Comparison of ENCODE assay signal across 2 cellular contexts in genomic region chr4:109021630-109022029, GRCh38.
DNase-seq lines count a peak whose midpoint lies in the region; ATAC-seq, FAIRE-seq and TF ChIP-seq lines count a peak whose summit lies in the region.
"Not testable (repeated sequence)": the region's sequence is repeated elsewhere in the genome, so short reads cannot be mapped to it uniquely, and the experiment has no call there.

No MANE protein-coding gene starts in this region.

- H3K4me3 ChIP-seq in K562 = not testable (repeated sequence)

- not testable (repeated sequence) for ATAC-seq in K562

- in situ Hi-C loops in K562 (cut with MboI) = not testable (repeated sequence)

- CTCF ChIA-PET in K562 (lab: Yijun Ruan, JAX; ENCODE audit: low intra/inter-chr PET ratio) = not testable (repeated sequence)

- H2AFZ ChIP-seq in K562 (ENCODE audit: low read depth, low read length) = not testable (repeated sequence)

- TF ChIP-seq RAD21 in K562 (CRISPR knock-in tag; conservative IDR thresholded peaks at IDR 0.05 in 1 of 2, IDR thresholded peaks at IDR 0.05 in 1 of 2) = not testable (repeated sequence)

- not testable (repeated sequence) for H4K20me1 ChIP-seq in K562 (replicated peaks; ENCODE audit: control insufficient read depth, insufficient read depth, low read length)

- DNase-seq in K562 (ENCODE audit: extremely low read depth in 1 of 4, low spot score in 3 of 4); endothelial cell (ENCODE audit: low spot score): not testable (repeated sequence)

- POLR2A ChIA-PET in K562 (lab: Yijun Ruan, JAX) = not testable (repeated sequence)

- not testable (repeated sequence) for H3K27ac Mint-ChIP-seq in endothelial cell (ENCODE audit: unreplicated experiment)

- H3K4me1 ChIP-seq in K562 (replicated peaks in 1 of 2; ENCODE audit: control insufficient read depth in 2 of 2, insufficient read depth in 2 of 2, low read length in 2 of 2) = peaks cover 0 to 17% of the 10 kb centered on the region in 2 experiments; a peak in 3 of 5 replicates

- not testable (repeated sequence) for TF ChIP-seq CTCF in K562 (IDR thresholded peaks at IDR 0.05 in 2 of 3, conservative IDR thresholded peaks at IDR 0.05 in 1 of 3; ENCODE audit: insufficient read depth in 2 of 3, low read depth in 1 of 3, low read length in 3 of 3); endothelial cell (IDR thresholded peaks at IDR 0.05; ENCODE audit: unreplicated experiment)

- H3K9me3 ChIP-seq in K562 (replicated peaks; ENCODE audit: control insufficient read depth, insufficient read depth, low read depth, low read length) = not testable (repeated sequence)

- H3K9me3 Mint-ChIP-seq in endothelial cell (ENCODE audit: unreplicated experiment) = not testable (repeated sequence)

- not testable (repeated sequence) for H3K79me2 ChIP-seq in K562 (ENCODE audit: control insufficient read depth, insufficient read depth, low read length)

- WGBS in K562 (ENCODE audit: insufficient coverage, low coverage, missing lambda C conversion rate) = 89% methylated on average over 6 of the region's 6 CpGs

- H3K27me3 ChIP-seq in K562 (ENCODE audit: control insufficient read depth in 2 of 2, insufficient read depth in 2 of 2, low read length in 2 of 2) = not testable (repeated sequence)

- not testable (repeated sequence) for TF ChIP-seq POLR2A in K562 (conservative IDR thresholded peaks at IDR 0.05)

- intact Hi-C loops in K562 (cut with micrococcal nuclease) = loop anchor here (10.0 kb wide), 1 partner anchor 187 kb away; no protein-coding TSS in a partner anchor

- H3K36me3 ChIP-seq in K562 (ENCODE audit: control insufficient read depth, insufficient read depth, low read length) = not testable (repeated sequence)

- not testable (repeated sequence) for H3K4me2 ChIP-seq in K562 (ENCODE audit: insufficient read depth, low read length)

- not testable (repeated sequence) for TF ChIP-seq EP300 in K562 (IDR thresholded peaks at IDR 0.05; ENCODE audit: low read length)

- peaks cover 11% of the 10 kb centered on the region for H3K36me3 Mint-ChIP-seq in endothelial cell (ENCODE audit: low read depth, unreplicated experiment)

- not testable (repeated sequence) for FAIRE-seq in K562 (lab: Jason Lieb, UNC)

- not testable (repeated sequence) for H3K27ac ChIP-seq in K562 (ENCODE audit: extremely low read depth, low read depth, low read length)

- not testable (repeated sequence) for BruUV-seq in K562 (replicated peaks; lab: Mats Ljungman, UMichigan)

- not testable (repeated sequence) for H3K4me1 Mint-ChIP-seq in endothelial cell (ENCODE audit: unreplicated experiment)

- not testable (repeated sequence) for H3K9ac ChIP-seq in K562 (ENCODE audit: insufficient read depth in 1 of 2, low read depth in 2 of 2, low read length in 2 of 2)

- H3K4me3 Mint-ChIP-seq in endothelial cell (ENCODE audit: unreplicated experiment) = peak overlapping the region; percentile 70

- H3K9me1 ChIP-seq in K562 (ENCODE audit: control insufficient read depth, insufficient read depth, low read length) = not testable (repeated sequence)

- not testable (repeated sequence) for H3K27me3 Mint-ChIP-seq in endothelial cell (ENCODE audit: unreplicated experiment)

TF ChIP-seq in K562, 482 proteins besides CTCF, POLR2A, EP300 and RAD21:
- TF ChIP-seq CBX5 (IDR thresholded peaks at IDR 0.05; ENCODE audit: borderline replicate concordance, low read depth) = peak; percentile 50; the same call in 1 of the 2 replicates
- TF ChIP-seq CBX3 (IDR thresholded peaks at IDR 0.05; ENCODE audit: borderline replicate concordance in 1 of 2, low read length in 2 of 2) = peak in 1 of 2 experiments; percentile 47; a peak in 1 of 3 replicates
- TF ChIP-seq ZNF445 (CRISPR knock-in tag; IDR thresholded peaks at IDR 0.05; ENCODE audit: low read depth) = peak; percentile 94
- peak; percentile 21 for TF ChIP-seq ZNF280A (IDR thresholded peaks at IDR 0.05; ENCODE audit: low read depth, partially characterized antibody)
- TF ChIP-seq TRIM28 (IDR thresholded peaks at IDR 0.05) = 0 out of 2 replicates have a peak, but pooled peaks have one; percentile 76
- 0 out of 4 replicates have a peak, but pooled peaks of 1 of the 2 experiments have one; percentile 23 for TF ChIP-seq TRIM24 (IDR thresholded peaks at IDR 0.05)
